In the genomic region with DNA sequence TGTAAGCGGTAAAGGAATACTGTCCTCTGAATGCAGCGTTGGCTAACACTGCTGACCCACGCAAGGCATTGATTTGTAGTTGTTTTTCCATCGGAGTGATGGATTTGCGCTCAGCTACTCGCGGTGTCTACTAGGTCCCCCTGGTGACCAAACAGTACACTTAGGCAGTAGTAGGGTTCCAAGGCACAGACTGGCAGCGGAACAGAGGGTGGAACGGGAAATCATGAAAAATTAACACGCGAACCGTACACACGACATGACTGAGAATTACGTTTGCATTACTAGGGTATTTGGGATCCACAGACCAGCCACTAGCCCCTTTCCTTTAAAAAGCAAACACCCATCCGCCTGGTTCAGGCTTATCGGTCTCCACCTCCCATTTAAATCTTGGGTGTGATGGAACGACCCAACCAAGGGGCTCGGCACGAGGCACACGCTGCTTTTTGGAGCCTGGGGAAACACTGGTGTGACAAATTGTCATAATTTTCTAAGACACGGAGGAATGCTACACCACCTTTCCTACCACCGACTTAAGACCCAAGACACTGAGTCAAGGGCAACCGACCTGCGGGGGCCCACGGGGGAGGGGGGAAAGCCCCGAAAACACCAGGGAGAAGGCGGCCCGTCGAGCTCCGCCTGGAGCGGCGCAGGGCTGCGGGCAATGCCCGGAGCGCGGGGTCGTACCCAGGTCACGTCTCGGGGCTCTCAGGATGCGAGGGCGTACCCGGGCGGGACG, we compare ENCODE assay signal across 8 cellular contexts. TPM values are rescaled to one million over a fixed set of nuclear protein-coding genes. Genes with fewer than 3 reads are reported as not detected.
DNase-seq lines count a peak whose midpoint lies in the region; ATAC-seq, FAIRE-seq and TF ChIP-seq lines count a peak whose summit lies in the region.

No MANE protein-coding gene starts in this region.

- 0 to 1% (median 1%) methylated on average over 34 to 44 of the region's 44 CpGs for WGBS in small intestine, 3 donors

- peak; percentile 24 to 67 (median 66) for TF ChIP-seq CTCF in breast epithelium (IDR thresholded peaks at IDR 0.05)

- peak; percentile 35 for ATAC-seq in HG02885 (IDR thresholded peaks at IDR 0.05; ENCODE audit: poor library complexity, unreplicated experiment)

- intact Hi-C loops in breast epithelium (cut with DNase I; ENCODE audit: low total_unique reads) = no loop called here

- DNase-seq in SKM-1 treated with dmso at 0.1 percent for 144 hours (lab: John Stamatoyannopoulos, UW; ENCODE audit: unreplicated experiment) (peak; percentile 54), SKM-1 (lab: John Stamatoyannopoulos, UW; ENCODE audit: unreplicated experiment) (no peak), NCI-H1694 (lab: John Stamatoyannopoulos, UW) (peak; percentile 46), UCSD-AML1 (lab: John Stamatoyannopoulos, UW; ENCODE audit: unreplicated experiment) (peak; percentile 26), breast epithelium (ENCODE audit: low spot score in 2 of 2) (peak in 1 of 2 donors; percentile 66), iPS-NIHi7 (ENCODE audit: extremely low spot score) (peak; percentile 70), small intestine (peak; percentile 76)

- no peaks in the 10 kb centered on the region for H3K36me3 ChIP-seq in breast epithelium
- no peaks in the 10 kb centered on the region for H3K36me3 ChIP-seq in small intestine (ENCODE audit: control insufficient read depth in 2 of 2, insufficient read depth in 2 of 2, low read length in 2 of 2)

- H3K27me3 ChIP-seq in breast epithelium (no peaks in the 10 kb centered on the region), small intestine (ENCODE audit: control insufficient read depth in 2 of 2, insufficient read depth in 2 of 2, low read length in 2 of 2) (no peaks in the 10 kb centered on the region)

- H3K9me3 ChIP-seq in breast epithelium (no peaks in the 10 kb centered on the region), small intestine (ENCODE audit: control insufficient read depth, low read depth) (no peaks in the 10 kb centered on the region)

- peak overlapping the region; percentile 95 to 99 for H3K27ac ChIP-seq in breast epithelium
- H3K27ac ChIP-seq in small intestine (ENCODE audit: low read depth in 1 of 2, low read length in 1 of 2) = peak overlapping the region; percentile 87 to 99

- TF ChIP-seq POLR2A in breast epithelium (IDR thresholded peaks at IDR 0.05) = peak; percentile 18

- H3K4me1 ChIP-seq in breast epithelium (no peaks in the 10 kb centered on the region), small intestine (ENCODE audit: control insufficient read depth in 2 of 2, insufficient read depth in 1 of 2, low read depth in 1 of 2, low read length in 1 of 2) (peaks cover 0 to 3% of the 10 kb centered on the region in 2 donors)

- peak overlapping the region; percentile 83 to 93 (median 89) for H3K4me3 ChIP-seq in breast epithelium
- H3K4me3 ChIP-seq in small intestine (ENCODE audit: low read depth in 1 of 2, low read length in 2 of 2) = peak overlapping the region; percentile 76 to 95

- FAIRE-seq in small intestine (lab: Jason Lieb, UNC) = no peak

RNA-seq across cellular contexts. Expression of gene DIPK1A, which starts 0.7 kb away (rescaled TPM):
- total RNA-seq in breast epithelium = 10 to 100 TPM; 12.1 to 14.7 (median 14.4) TPM
- 1 to 10 TPM; 2.0 to 4.6 (median 3.0) TPM for polyA plus RNA-seq in small intestine
